ENCODE assay signal across 8 cellular contexts in the genomic region with DNA sequence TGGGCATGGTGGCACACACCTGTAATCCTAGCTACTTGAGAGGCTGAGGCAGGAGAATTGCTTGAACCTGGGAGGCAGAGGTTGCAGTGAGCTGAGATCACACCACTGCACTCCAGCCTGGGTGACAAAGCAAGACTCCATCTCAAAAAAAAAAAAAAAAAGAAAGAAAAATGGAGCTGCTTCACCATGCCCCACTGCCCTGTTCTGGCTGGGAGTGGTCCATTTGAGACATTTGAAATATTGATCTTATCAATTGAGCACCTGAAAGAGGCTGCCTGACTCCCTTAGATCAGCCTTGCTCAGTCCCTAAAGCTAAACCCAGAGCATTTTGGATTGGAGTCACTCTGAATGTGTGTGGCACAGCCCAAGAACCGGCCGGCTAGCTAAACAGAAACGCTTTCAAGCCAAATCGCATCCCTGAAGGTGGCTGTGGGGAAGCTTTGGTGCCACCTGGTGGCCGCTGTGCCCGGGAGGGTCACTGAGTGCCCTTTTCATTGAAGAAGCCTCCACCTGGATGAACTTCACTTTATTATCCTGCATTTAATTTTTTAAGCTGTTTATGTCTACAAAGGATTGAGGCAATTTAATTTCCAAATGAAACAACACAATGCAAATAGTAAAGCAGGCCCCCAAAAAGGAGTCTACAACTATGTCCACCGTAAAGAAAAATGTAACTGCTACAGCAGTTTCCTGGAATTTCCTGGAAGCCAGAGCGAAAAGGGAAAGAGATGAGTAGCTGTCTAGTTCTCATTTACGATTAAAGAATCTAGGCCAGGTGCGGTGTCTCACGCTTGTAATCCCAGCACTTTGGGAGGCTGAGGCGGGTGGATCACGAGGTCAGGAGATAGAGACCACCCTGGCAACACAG. TPM values are rescaled to one million over a fixed set of nuclear protein-coding genes. Genes with fewer than 3 reads are reported as not detected.
A peak's percentile ranks its signal among the peaks of the same experiment; 100 is the strongest.
DNase-seq lines count a peak whose midpoint lies in the region; ATAC-seq and TF ChIP-seq lines count a peak whose summit lies in the region.

No MANE protein-coding gene starts in this region.

- peaks cover 9% of the 10 kb centered on the region for H3K27me3 Mint-ChIP-seq in CD4-positive, CD25-positive, alpha-beta regulatory T cell

- no peak overlapping the region for H3K27ac ChIP-seq in CD4-positive, CD25-positive, alpha-beta regulatory T cell (ENCODE audit: insufficient read depth, low read length, poor library complexity, severe bottlenecking)
- H3K27ac ChIP-seq in heart right ventricle, result no peak overlapping the region
- no peak overlapping the region for H3K27ac ChIP-seq in aorta (ENCODE audit: low read depth in 1 of 2, low read length in 2 of 2)

- peaks cover 3% of the 10 kb centered on the region for H3K4me1 ChIP-seq in CD4-positive, CD25-positive, alpha-beta regulatory T cell (ENCODE audit: control insufficient read depth, insufficient read depth, low read length, poor library complexity, severe bottlenecking)
- peaks cover 0 to 22% (median 3%) of the 10 kb centered on the region in 9 donors for H3K4me1 ChIP-seq in heart right ventricle
- no peaks in the 10 kb centered on the region for H3K4me1 ChIP-seq in aorta (ENCODE audit: control insufficient read depth in 1 of 2, insufficient read depth in 2 of 2, low read length in 2 of 2)

- H3K4me3 Mint-ChIP-seq in CD4-positive, CD25-positive, alpha-beta regulatory T cell, result no peak overlapping the region

- no peaks in the 10 kb centered on the region for H3K36me3 Mint-ChIP-seq in CD4-positive, CD25-positive, alpha-beta regulatory T cell

- peak; percentile 27 to 77 (median 45) for DNase-seq in CD4-positive, CD25-positive, alpha-beta regulatory T cell
- DNase-seq in GM20000 (ENCODE audit: low spot score), result peak; percentile 71
- DNase-seq in NAMALWA (ENCODE audit: low spot score), result peak; percentile 79
- peak; percentile 57 for DNase-seq in SKM-1 treated with dmso at 0.1 percent for 144 hours (lab: John Stamatoyannopoulos, UW; ENCODE audit: unreplicated experiment)
- peak; percentile 44 for DNase-seq in activated naive CD8-positive, alpha-beta T cell treated with anti-CD3 and anti-CD28 coated beads, Interleukin-2, amount 50 U/mL, for 16 hours (ENCODE audit: low read depth, low spot score)
- DNase-seq in heart right ventricle, result peak; percentile 74 to 83
- peak; percentile 10 for DNase-seq in pulmonary artery endothelial cell (ENCODE audit: low read depth, low spot score)
- peak; percentile 83 to 94 for DNase-seq in aorta

- intact Hi-C loops in heart right ventricle (cut with DNase I), result loop anchor here (1.0 to 5.0 kb wide), 11 partner anchors 64 to 162 kb away; a partner anchor contains a TSS
- intact Hi-C loops in aorta (cut with DNase I), result loop anchor here (2.0 to 5.0 kb wide), 4 partner anchors 64 to 159 kb away; a partner anchor contains a TSS

- no peaks in the 10 kb centered on the region for H3K4me1 Mint-ChIP-seq in CD4-positive, CD25-positive, alpha-beta regulatory T cell

- WGBS in heart right ventricle, 2 donors, result 38 to 42% methylated on average over 13 of the region's 13 CpGs
- 44 to 46% methylated on average over 13 of the region's 13 CpGs for WGBS in aorta, 2 donors

- TF ChIP-seq CTCF in GM20000 (IDR thresholded peaks at IDR 0.05; ENCODE audit: extremely low read depth, missing control alignments), result peak; percentile 85
- peak; percentile 83 to 96 (median 95) for TF ChIP-seq CTCF in heart right ventricle (IDR thresholded peaks at IDR 0.05)

- H3K27me3 ChIP-seq in CD4-positive, CD25-positive, alpha-beta regulatory T cell (ENCODE audit: control insufficient read depth, insufficient read depth, low read length), result no peaks in the 10 kb centered on the region
- no peaks in the 10 kb centered on the region for H3K27me3 ChIP-seq in heart right ventricle
- H3K27me3 ChIP-seq in aorta (ENCODE audit: control insufficient read depth in 1 of 2, insufficient read depth in 2 of 2, low read length in 1 of 2), result no peaks in the 10 kb centered on the region

- ATAC-seq in CD4-positive, CD25-positive, alpha-beta regulatory T cell (ENCODE audit: low read depth in 2 of 2), result peak; percentile 66 to 75
- ATAC-seq in heart right ventricle (peak; percentile 80 to 88 (median 84)), aorta (ENCODE audit: low FRiP score) (peak; percentile 79)

- no peaks in the 10 kb centered on the region for H3K9me3 ChIP-seq in CD4-positive, CD25-positive, alpha-beta regulatory T cell (ENCODE audit: control insufficient read depth in 2 of 2, low read length in 2 of 2)
- H3K9me3 ChIP-seq in heart right ventricle, result no peaks in the 10 kb centered on the region
- H3K9me3 ChIP-seq in aorta (ENCODE audit: control insufficient read depth, low read length), result no peaks in the 10 kb centered on the region

- H3K27ac Mint-ChIP-seq in CD4-positive, CD25-positive, alpha-beta regulatory T cell, result peak overlapping the region in 1 of 3 donors; percentile 9

- peak overlapping the region; percentile 51 for H3K4me3 ChIP-seq in CD4-positive, CD25-positive, alpha-beta regulatory T cell (ENCODE audit: low read depth, low read length)
- H3K4me3 ChIP-seq in heart right ventricle (no peak overlapping the region), aorta (ENCODE audit: low read length in 2 of 2) (no peak overlapping the region)

- peaks cover 0 to 4% (median 0%) of the 10 kb centered on the region in 7 donors for H3K9me3 Mint-ChIP-seq in CD4-positive, CD25-positive, alpha-beta regulatory T cell

- H3K36me3 ChIP-seq in CD4-positive, CD25-positive, alpha-beta regulatory T cell (ENCODE audit: control insufficient read depth, insufficient read depth, low read length), result no peaks in the 10 kb centered on the region
- peaks cover 0 to 3% (median 0%) of the 10 kb centered on the region in 9 donors for H3K36me3 ChIP-seq in heart right ventricle
- H3K36me3 ChIP-seq in aorta (ENCODE audit: control insufficient read depth in 1 of 2, insufficient read depth in 2 of 2, low read length in 1 of 2), result no peaks in the 10 kb centered on the region

RNA-seq across cellular contexts. Expression of a gene that starts 53.1 kb away (rescaled TPM):
- total RNA-seq in CD4-positive, CD25-positive, alpha-beta regulatory T cell, result not detected
- polyA plus RNA-seq in CD4-positive, CD25-positive, alpha-beta regulatory T cell, result not detected
- total RNA-seq in heart right ventricle (not detected), pulmonary artery endothelial cell (not detected in 2 replicates), aorta (not detected)
- polyA plus RNA-seq in heart right ventricle (under 1 TPM in 1 of 2 donors, not detected in 1; 0.01 TPM), aorta (not detected)

Comparison
In these comparisons a context has a peak if more than half of its experiments do, and no peak if none do; other contexts are left out.
1. DNase-seq: peak in every context shown above with its lines; median percentile 88 in aorta; 79 in NAMALWA; 78 in heart right ventricle; 71 in GM20000; 57 in SKM-1 treated with dmso at 0.1 percent for 144 hours; 45 in CD4-positive, CD25-positive, alpha-beta regulatory T cell; 44 in activated naive CD8-positive, alpha-beta T cell treated with anti-CD3 and anti-CD28 coated beads, Interleukin-2, amount 50 U/mL, for 16 hours; 10 in pulmonary artery endothelial cell.